In the genomic region with DNA sequence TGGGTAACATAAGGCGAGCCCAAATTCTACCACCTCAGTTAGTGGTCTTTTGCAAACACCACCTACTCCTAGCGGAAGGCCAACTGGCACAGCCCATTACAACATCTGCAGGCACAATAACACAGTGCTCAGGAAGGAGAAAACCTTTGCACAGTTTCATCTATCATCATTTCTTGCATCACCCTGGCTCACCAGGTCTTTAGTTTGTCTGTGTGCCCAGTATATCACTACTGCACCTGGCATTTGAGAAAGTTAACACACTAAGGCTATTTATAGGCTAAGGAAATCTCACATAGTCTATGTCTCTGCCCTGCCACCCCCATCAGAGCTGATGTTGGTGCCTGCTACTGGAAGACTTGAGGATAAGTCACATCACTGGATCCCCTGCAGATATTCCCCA, we compare ENCODE assay signal across 29 cellular contexts.
"Had no signal": no experiment of that assay in that cellular context is flagged by ENCODE, and none has a peak within 500 bp of the region (broad histone marks: within the 10 kb centered on the region; RNA-seq: fewer than 3 reads in every experiment).

No MANE protein-coding gene starts in this region.

- H3K9me3 ChIP-seq: colonic mucosa had no signal

- ATAC-seq: activated CD4-positive, alpha-beta T cell treated with anti-CD3 and anti-CD28 coated beads for 36 hours; activated CD8-positive, alpha-beta memory T cell treated with anti-CD3 and anti-CD28 coated beads, Interleukin-2, amount 10 ng/mL, durations not matched to agents 7 days and 5 days; activated CD8-positive, alpha-beta T cell treated with anti-CD3 and anti-CD28 coated beads, Interleukin-2, amount 10 ng/mL, durations not matched to agents 7 days and 5 days; activated naive CD4-positive, alpha-beta T cell treated with anti-CD3 and anti-CD28 coated beads, Interleukin-2, amount 50 U/mL, for 72 hours; gastroesophageal sphincter had no signal

- H3K36me3 ChIP-seq: brain microvascular endothelial cell, colonic mucosa, esophagus muscularis mucosa, gastroesophageal sphincter had no signal

- H3K4me1 ChIP-seq: colonic mucosa, esophagus muscularis mucosa, gastroesophageal sphincter had no signal

- H3K27ac ChIP-seq: brain microvascular endothelial cell, colonic mucosa, dorsolateral prefrontal cortex, esophagus muscularis mucosa, gastroesophageal sphincter had no signal

- H3K4me3 ChIP-seq: colonic mucosa, dorsolateral prefrontal cortex, esophagus muscularis mucosa, gastroesophageal sphincter had no signal

- H3K27me3 ChIP-seq: brain microvascular endothelial cell, colonic mucosa, esophagus muscularis mucosa, gastroesophageal sphincter had no signal

- DNase-seq: activated CD4-positive, alpha-beta memory T cell treated with anti-CD3 and anti-CD28 coated beads for 36 hours; activated CD4-positive, alpha-beta T cell treated with anti-CD3 and anti-CD28 coated beads for 36 hours; activated CD4-positive, alpha-beta T cell treated with anti-CD3 and anti-CD28 coated beads, Interleukin-2, amount 10 ng/mL, durations not matched to agents 24 days and 14 days; activated CD4-positive, CD25-positive, alpha-beta regulatory T cell; activated CD4-positive, CD25-positive, alpha-beta regulatory T cell treated with anti-CD3 and anti-CD28 coated beads, Interleukin-2, amount 50 U/mL, for 72 hours; activated CD8-positive, alpha-beta memory T cell treated with anti-CD3 and anti-CD28 coated beads, Interleukin-2, amount 10 ng/mL, durations not matched to agents 7 days and 5 days; activated CD8-positive, alpha-beta memory T cell treated with anti-CD3 and anti-CD28 coated beads, Interleukin-2, amount 50 U/mL, for 4 hours; activated CD8-positive, alpha-beta T cell treated with anti-CD3 and anti-CD28 coated beads, Interleukin-2, amount 10 ng/mL, durations not matched to agents 7 days and 5 days; activated effector memory CD4-positive, alpha-beta T cell treated with anti-CD3 and anti-CD28 coated beads, Interleukin-2, amount 50 U/mL, for 16 hours; activated naive CD4-positive, alpha-beta T cell treated with anti-CD3 and anti-CD28 coated beads for 36 hours; activated naive CD8-positive, alpha-beta T cell treated with anti-CD3 and anti-CD28 coated beads, Interleukin-2, amount 10 ng/mL, durations not matched to agents 7 days and 5 days; activated T-cell treated with anti-CD3 and anti-CD28 coated beads, Interleukin-2, amount 50 U/mL, for 1 hour; activated T-cell treated with anti-CD3 and anti-CD28 coated beads, Interleukin-2, amount 50 U/mL, for 48 hours; amniotic stem cell; anterior cingulate cortex; brain microvascular endothelial cell; caudate nucleus; colonic mucosa; dorsolateral prefrontal cortex; effector memory CD4-positive, alpha-beta T cell; endodermal cell; erythroblast; head of caudate nucleus; hippocampal formation; T-helper 2 cell had no signal

- FAIRE-seq: astrocyte had no signal
